12 cellular contexts compared by ENCODE assay signal in the genomic region with DNA sequence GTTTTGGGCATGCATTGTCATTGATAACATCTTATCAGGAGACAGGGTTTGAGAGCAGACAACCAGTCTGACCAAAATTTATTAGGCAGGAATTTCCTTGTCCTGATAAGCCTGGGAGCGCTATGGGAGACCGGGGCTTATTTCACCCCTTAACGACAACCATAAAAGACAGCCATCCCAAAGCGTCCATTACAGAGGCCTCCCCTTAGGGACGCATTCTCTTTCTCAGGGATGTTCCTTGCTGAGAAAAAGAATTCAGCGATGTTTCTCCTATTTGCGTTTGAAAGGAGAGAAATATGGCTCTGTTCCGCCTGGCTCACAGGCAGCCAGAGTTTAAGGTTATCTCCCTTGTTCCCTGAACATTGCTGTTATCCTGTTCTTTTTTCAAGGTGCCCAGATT. TPM values are rescaled to one million over a fixed set of nuclear protein-coding genes. Genes with fewer than 3 reads are reported as not detected.
DNase-seq lines count a peak whose midpoint lies in the region; ATAC-seq and TF ChIP-seq lines count a peak whose summit lies in the region.
"Not testable (repeated sequence)": the region's sequence is repeated elsewhere in the genome, so short reads cannot be mapped to it uniquely, and the experiment has no call there.
"Had no signal": no experiment of that assay in that cellular context is flagged by ENCODE, and none has a peak within 500 bp of the region (broad histone marks: within the 10 kb centered on the region; RNA-seq: fewer than 3 reads in every experiment).

No MANE protein-coding gene starts in this region.

- H4K91ac ChIP-seq in trophoblast cell (ENCODE audit: low read depth, low read length), result not testable (repeated sequence)

- not testable (repeated sequence) for H2BK120ac ChIP-seq in trophoblast cell (ENCODE audit: insufficient read depth, low read length, poor library complexity)

- not testable (repeated sequence) for DNase-seq in PC-3, WERI-Rb-1, trophoblast cell
- DNase-seq in endodermal cell, result peak; percentile 25

- TF ChIP-seq CTCF in C4-2B (conservative IDR thresholded peaks at IDR 0.05); HEK293 (tag by site-specific recombination; IDR thresholded peaks at IDR 0.05); PC-3 (conservative IDR thresholded peaks at IDR 0.05; ENCODE audit: low read depth, low read length); WERI-Rb-1 (IDR thresholded peaks at IDR 0.05; ENCODE audit: low read depth, low read length); endodermal cell (conservative IDR thresholded peaks at IDR 0.05): not testable (repeated sequence)

- not testable (repeated sequence) for H2BK5ac ChIP-seq in trophoblast cell (ENCODE audit: low read depth, low read length, poor library complexity)

- POLR2A ChIA-PET in HEK293 (lab: Yijun Ruan, JAX); PC-3 (lab: Charles Lee; ENCODE audit: unreplicated experiment): not testable (repeated sequence)

- intact Hi-C loops in PC-3 (cut with micrococcal nuclease), result not testable (repeated sequence)

- not testable (repeated sequence) for H3K4ac ChIP-seq in trophoblast cell (ENCODE audit: low read depth, low read length)

- H3K36me3 ChIP-seq in HEK293 (ENCODE audit: control insufficient read depth in 2 of 2, insufficient read depth in 1 of 2, low read length in 2 of 2); PC-3 (ENCODE audit: low read depth, low read length); WERI-Rb-1; endodermal cell (ENCODE audit: control insufficient read depth, insufficient read depth, low read length); iPS-20b (ENCODE audit: insufficient read depth, low read depth, low read length); trophoblast cell (ENCODE audit: control insufficient read depth in 1 of 2, insufficient read depth in 2 of 2, low read length in 2 of 2): not testable (repeated sequence)

- CTCF ChIA-PET in HEK293 (lab: Yijun Ruan, JAX); PC-3 (lab: Charles Lee): not testable (repeated sequence)

- BruUV-seq in PC-3 (replicated peaks; lab: Mats Ljungman, UMichigan), result not testable (repeated sequence)

- not testable (repeated sequence) for H3K9me3 ChIP-seq in HEK293 (ENCODE audit: control insufficient read depth, insufficient read depth, low read depth, low read length); PC-3 (ENCODE audit: low read length); trophoblast cell (ENCODE audit: insufficient read depth, low read depth, low read length)
- H3K9me3 ChIP-seq in WERI-Rb-1 (ENCODE audit: severe bottlenecking) (peaks cover 26% of the 10 kb centered on the region), endodermal cell (ENCODE audit: control insufficient read depth, low read length) (peaks cover 37% of the 10 kb centered on the region), iPS-20b (ENCODE audit: insufficient read depth, low read depth, low read length) (peaks cover 21% of the 10 kb centered on the region)

- not testable (repeated sequence) for H3K79me2 ChIP-seq in PC-3 (ENCODE audit: low read length); trophoblast cell (ENCODE audit: control insufficient read depth, insufficient read depth, low read length, poor library complexity)

- not testable (repeated sequence) for H2AK5ac ChIP-seq in trophoblast cell (ENCODE audit: low read length)

- not testable (repeated sequence) for H4K8ac ChIP-seq in trophoblast cell (ENCODE audit: low read depth, low read length)

- H3K4me2 ChIP-seq in PC-3 (ENCODE audit: low read length), result peak overlapping the region; percentile 71
- not testable (repeated sequence) for H3K4me2 ChIP-seq in trophoblast cell (ENCODE audit: low read length)

- peaks cover 36% of the 10 kb centered on the region for H3K9me3 Mint-ChIP-seq in endodermal cell

- not testable (repeated sequence) for H3K27me3 Mint-ChIP-seq in endodermal cell (ENCODE audit: insufficient read depth)

- peak overlapping the region; percentile 63; the same call in 1 of the 2 replicates for H3K27ac ChIP-seq in C4-2B
- H3K27ac ChIP-seq in HEK293 (ENCODE audit: extremely low read depth, low read depth, low read length); endodermal cell (ENCODE audit: low read depth, low read length); iPS-20b (ENCODE audit: low read length): not testable (repeated sequence)
- peak overlapping the region; percentile 96 for H3K27ac ChIP-seq in PC-3 (ENCODE audit: low read length)
- H3K27ac ChIP-seq in WERI-Rb-1, result peak overlapping the region; percentile 81
- peak overlapping the region; percentile 4 for H3K27ac ChIP-seq in trophoblast cell (ENCODE audit: low read depth, low read length)

- not testable (repeated sequence) for H2AFZ ChIP-seq in PC-3 (ENCODE audit: low read length); trophoblast cell (ENCODE audit: insufficient read depth, low read length, poor library complexity)

- 64 to 100% methylated on average over 1 to 8 of the region's 8 CpGs for WGBS in endodermal cell (ENCODE audit: insufficient coverage in 1 of 2, insufficient read length in 1 of 2), 2 experiments
- no CpG with 5 or more reads among the region's 8 CpGs for WGBS in trophoblast cell (ENCODE audit: extremely low coverage, insufficient coverage, insufficient read length)

- not testable (repeated sequence) for H3K9me2 ChIP-seq in PC-3 (replicated peaks; ENCODE audit: low read length)

- not testable (repeated sequence) for H3K4me1 ChIP-seq in HEK293 (ENCODE audit: control insufficient read depth, insufficient read depth, low read length); endodermal cell (ENCODE audit: control insufficient read depth, insufficient read depth, low read length); trophoblast cell (ENCODE audit: control insufficient read depth in 1 of 2, insufficient read depth in 2 of 2, low read length in 2 of 2)
- H3K4me1 ChIP-seq in PC-3 (ENCODE audit: insufficient read depth, low read length) (peaks cover 20% of the 10 kb centered on the region), iPS-20b (ENCODE audit: insufficient read depth, low read length) (peaks cover 14% of the 10 kb centered on the region; the same call in 1 of the 2 replicates)

- not testable (repeated sequence) for H3K14ac ChIP-seq in trophoblast cell (ENCODE audit: low read length)

- not testable (repeated sequence) for ATAC-seq in PC-3

- not testable (repeated sequence) for H3F3A ChIP-seq in PC-3 (ENCODE audit: low read length, unreplicated experiment)

- H3K4me3 ChIP-seq in HEK293 (ENCODE audit: low read depth, low read length); PC-3 (ENCODE audit: low read length); WERI-Rb-1 (ENCODE audit: low read depth, low read length); endodermal cell (ENCODE audit: low read length); trophoblast cell (ENCODE audit: low read depth, low read length): not testable (repeated sequence)
- peak overlapping the region; percentile 37; the same call in 1 of the 2 replicates for H3K4me3 ChIP-seq in iPS-20b (ENCODE audit: low read length)

- peaks cover 11% of the 10 kb centered on the region for H3K4me1 Mint-ChIP-seq in endodermal cell

- H2BK12ac ChIP-seq in trophoblast cell (ENCODE audit: low read length), result peak overlapping the region; percentile 36

- not testable (repeated sequence) for H3K4me3 Mint-ChIP-seq in endodermal cell

- not testable (repeated sequence) for H3K23ac ChIP-seq in trophoblast cell (ENCODE audit: low read length)

- H3K27ac Mint-ChIP-seq in endodermal cell, result not testable (repeated sequence)

- H3K27me3 ChIP-seq in PC-3 (ENCODE audit: low read length); WERI-Rb-1 (ENCODE audit: insufficient read depth, low read depth, severe bottlenecking); endodermal cell (ENCODE audit: control insufficient read depth, insufficient read depth, low read length, poor library complexity, severe bottlenecking); iPS-20b (ENCODE audit: insufficient read depth, low read length); trophoblast cell (ENCODE audit: insufficient read depth, low read length): not testable (repeated sequence)

- H3K9ac ChIP-seq in PC-3 (ENCODE audit: low read length) (peak overlapping the region; percentile 66), iPS-20b (ENCODE audit: low read depth, low read length) (0 out of 2 replicates have a peak overlapping the region, but pooled peaks have one; percentile 71)
- not testable (repeated sequence) for H3K9ac ChIP-seq in endodermal cell (ENCODE audit: extremely low read depth, low read length, poor library complexity, severe bottlenecking); trophoblast cell (ENCODE audit: low read length)

- H4K12ac ChIP-seq in trophoblast cell (ENCODE audit: low read depth, low read length), result not testable (repeated sequence)

- not testable (repeated sequence) for H3K18ac ChIP-seq in trophoblast cell (ENCODE audit: low read length)

- not testable (repeated sequence) for H4K20me1 ChIP-seq in PC-3 (ENCODE audit: low read length)

- not testable (repeated sequence) for H3K79me1 ChIP-seq in trophoblast cell (ENCODE audit: low read length)

- H3K36me3 Mint-ChIP-seq in endodermal cell (ENCODE audit: low read depth), result peaks cover 21% of the 10 kb centered on the region

TF ChIP-seq in HEK293, 187 proteins besides CTCF, POLR2A, EP300 and RAD21:
- peak; percentile 14 for TF ChIP-seq SETDB1 (IDR thresholded peaks at IDR 0.05; ENCODE audit: insufficient read length, low read length)
TF ChIP-seq in HEK293: peak in this region for 1; not testable (repeated sequence) for 186.

RNA-seq across cellular contexts. Expression of gene SPRR2F, which starts 10.5 kb away (rescaled TPM):
- total RNA-seq in PC-3 (2014; rRNA removed) (not detected in 2 replicates), endodermal cell (not detected)
- polyA plus RNA-seq in endodermal cell (2013, experiment 1 of 2), result not detected
- polyA plus RNA-seq in endodermal cell (2013, experiment 2 of 2), result not detected
- polyA plus RNA-seq in trophoblast cell (2013), result 0.07 TPM in 1 of 2 replicates, not detected in the other
- total RNA-seq: A172; CD8-positive, alpha-beta T cell; H4; IMR-90 had no signal
- polyA plus RNA-seq: CD14-positive monocyte, IMR-90 had no signal

RNA-seq across cellular contexts. Expression of gene SPRR2G, which starts 26.9 kb away (rescaled TPM):
- total RNA-seq in PC-3 (2014; rRNA removed) (not detected in 2 replicates), endodermal cell (not detected)
- not detected for polyA plus RNA-seq in endodermal cell (2013, experiment 1 of 2)
- polyA plus RNA-seq in endodermal cell (2013, experiment 2 of 2), result not detected
- polyA plus RNA-seq in trophoblast cell (2013), result 5.1 and 5.6 TPM in 2 replicates
- total RNA-seq: A172; CD8-positive, alpha-beta T cell; H4; IMR-90 had no signal
- polyA plus RNA-seq: CD14-positive monocyte, IMR-90 had no signal

RNA-seq across cellular contexts. Expression of gene SPRR2E, which starts 29.5 kb away (rescaled TPM):
- total RNA-seq in PC-3 (2014; rRNA removed) (not detected in 2 replicates), endodermal cell (not detected)
- not detected for polyA plus RNA-seq in endodermal cell (2013, experiment 1 of 2)
- polyA plus RNA-seq in endodermal cell (2013, experiment 2 of 2), result not detected
- not detected in 2 replicates for polyA plus RNA-seq in trophoblast cell (2013)
- total RNA-seq: A172; CD8-positive, alpha-beta T cell; H4; IMR-90 had no signal
- polyA plus RNA-seq: CD14-positive monocyte, IMR-90 had no signal

RNA-seq across cellular contexts. Expression of gene SPRR2B, which starts 52.4 kb away (rescaled TPM):
- total RNA-seq in PC-3 (2014; rRNA removed), result not detected in 2 replicates
- not detected for total RNA-seq in endodermal cell
- not detected for polyA plus RNA-seq in endodermal cell (2013, experiment 1 of 2)
- not detected for polyA plus RNA-seq in endodermal cell (2013, experiment 2 of 2)
- not detected in 2 replicates for polyA plus RNA-seq in trophoblast cell (2013)
- total RNA-seq: A172; CD8-positive, alpha-beta T cell; H4; IMR-90 had no signal
- polyA plus RNA-seq: CD14-positive monocyte, IMR-90 had no signal
